ENCODE assay signal across 8 cellular contexts in genomic region chr2:233061007-233061590, GRCh38. TPM values are rescaled to one million over a fixed set of nuclear protein-coding genes. Genes with fewer than 3 reads are reported as not detected.
DNase-seq lines count a peak whose midpoint lies in the region; ATAC-seq and TF ChIP-seq lines count a peak whose summit lies in the region.

No MANE protein-coding gene starts in this region.

- no peaks in the 10 kb centered on the region for H3K79me2 ChIP-seq in mammary epithelial cell (ENCODE audit: insufficient read depth, low read length)

- no peak for TF ChIP-seq EP300 in upper lobe of left lung (IDR thresholded peaks at IDR 0.05)

- no peak overlapping the region for H3K9ac ChIP-seq in mammary epithelial cell (ENCODE audit: insufficient read depth, low read length)

- peak in 1 of 2 donors; percentile 37 for DNase-seq in breast epithelium (ENCODE audit: low spot score in 2 of 2)
- DNase-seq in mammary epithelial cell, result no peak
- peak; percentile 63 for DNase-seq in NAMALWA (ENCODE audit: low spot score)
- DNase-seq in islet precursor cell, result peak; percentile 37
- DNase-seq in upper lobe of left lung, result no peak
- no peak for DNase-seq in HUDEP-2 (lab: John Stamatoyannopoulos, UW; ENCODE audit: unreplicated experiment in 76 of 76)
- DNase-seq in NCI-H2081 (lab: John Stamatoyannopoulos, UW), result no peak

- 79% methylated on average over 10 of the region's 10 CpGs for WGBS in mammary epithelial cell (ENCODE audit: low coverage, missing lambda C conversion rate)
- 32 to 35% methylated on average over 7 to 10 of the region's 10 CpGs for WGBS in upper lobe of left lung, 2 donors

- intact Hi-C loops in breast epithelium (cut with DNase I; ENCODE audit: low total_unique reads), result no loop called here
- intact Hi-C loops in mammary epithelial cell (cut with micrococcal nuclease), result no loop called here

- no peaks in the 10 kb centered on the region for H4K20me1 ChIP-seq in mammary epithelial cell (ENCODE audit: insufficient read depth, low read length)

- H3K4me1 ChIP-seq in breast epithelium (no peaks in the 10 kb centered on the region), mammary epithelial cell (ENCODE audit: insufficient read depth, low read length) (no peaks in the 10 kb centered on the region), upper lobe of left lung (peaks cover 53 to 67% (median 55%) of the 10 kb centered on the region in 4 donors)

- no peak overlapping the region for H3K4me2 ChIP-seq in mammary epithelial cell (ENCODE audit: insufficient read depth, low read depth, low read length)

- in situ Hi-C loops in mammary epithelial cell (cut with MboI; ENCODE audit: low sequenced_read_pairs in 2 of 2), result no loop called here

- H3K36me3 ChIP-seq in breast epithelium, result no peaks in the 10 kb centered on the region
- H3K36me3 ChIP-seq in mammary epithelial cell (ENCODE audit: insufficient read depth, low read length), result no peaks in the 10 kb centered on the region
- H3K36me3 ChIP-seq in upper lobe of left lung, result no peaks in the 10 kb centered on the region

- no peak overlapping the region for H2AFZ ChIP-seq in mammary epithelial cell (ENCODE audit: low read depth, low read length)

- H3K27ac ChIP-seq in breast epithelium, result peak overlapping the region in 1 of 2 donors; percentile 85
- H3K27ac ChIP-seq in mammary epithelial cell (ENCODE audit: insufficient read depth, low read depth, low read length), result no peak overlapping the region
- peak overlapping the region; percentile 87 to 94 (median 90) for H3K27ac ChIP-seq in upper lobe of left lung

- H3K27me3 ChIP-seq in breast epithelium (no peaks in the 10 kb centered on the region), mammary epithelial cell (ENCODE audit: insufficient read depth, low read length) (no peaks in the 10 kb centered on the region), upper lobe of left lung (no peaks in the 10 kb centered on the region)

- TF ChIP-seq CTCF in breast epithelium (IDR thresholded peaks at IDR 0.05), result no peak
- TF ChIP-seq CTCF in mammary epithelial cell (conservative IDR thresholded peaks at IDR 0.05 in 1 of 2, IDR thresholded peaks at IDR 0.05 in 1 of 2; ENCODE audit: extremely low read depth in 1 of 2, insufficient read depth in 1 of 2, low read depth in 1 of 2, low read length in 2 of 2), result no peak
- TF ChIP-seq CTCF in upper lobe of left lung (IDR thresholded peaks at IDR 0.05), result no peak

- peak in 1 of 2 donors; percentile 16 for ATAC-seq in upper lobe of left lung (ENCODE audit: low FRiP score in 2 of 2)
- ATAC-seq in HG03135 (IDR thresholded peaks at IDR 0.05; ENCODE audit: unreplicated experiment), result no peak

- CTCF ChIA-PET in mammary epithelial cell (lab: Charles Lee; ENCODE audit: low non-redundant PET), result no interaction called here

- no peak for TF ChIP-seq POLR2A in breast epithelium (IDR thresholded peaks at IDR 0.05)
- TF ChIP-seq POLR2A in upper lobe of left lung (IDR thresholded peaks at IDR 0.05), result no peak

- BruUV-seq in mammary epithelial cell (replicated peaks; lab: Mats Ljungman, UMichigan), result no TSS peak

- dilution Hi-C loops in mammary epithelial cell (cut with HindIII; ENCODE audit: low sequenced_read_pairs), result loop anchor here (5.0 kb wide), 3 partner anchors 49 to 189 kb away; partner anchors contain the start of genes NGEF and SNORC

- H3K9me3 ChIP-seq in breast epithelium, result no peaks in the 10 kb centered on the region
- no peaks in the 10 kb centered on the region for H3K9me3 ChIP-seq in mammary epithelial cell (replicated peaks; ENCODE audit: insufficient read depth, low read length)
- no peaks in the 10 kb centered on the region for H3K9me3 ChIP-seq in upper lobe of left lung

- H3K4me3 ChIP-seq in breast epithelium, result peak overlapping the region; percentile 41 to 61 (median 46)
- no peak overlapping the region for H3K4me3 ChIP-seq in mammary epithelial cell (replicated peaks in 1 of 3; ENCODE audit: insufficient read depth in 1 of 3, low read depth in 2 of 3, low read length in 3 of 3)
- peak overlapping the region; percentile 32 to 61 (median 52) for H3K4me3 ChIP-seq in upper lobe of left lung

RNA-seq across cellular contexts. Expression of gene INPP5D, which starts 1.0 kb away (rescaled TPM):
- total RNA-seq in breast epithelium (10 to 100 TPM; 18.4 to 20.3 (median 20.0) TPM), mammary epithelial cell (10 to 100 TPM; 57.7 to 80.4 TPM), upper lobe of left lung (100 to 1,000 TPM in 1 of 6 donors, 10 to 100 TPM in 5; 17.6 to 243 (median 31.7) TPM)
- 27.5 TPM for polyA plus RNA-seq in mammary epithelial cell
- 144 TPM for polyA minus RNA-seq in mammary epithelial cell

RNA-seq across cellular contexts. Expression of gene NEU2, which starts 28.6 kb away (rescaled TPM):
- total RNA-seq in breast epithelium, result not detected
- total RNA-seq in mammary epithelial cell, result not detected
- not detected for polyA plus RNA-seq in mammary epithelial cell
- not detected for polyA minus RNA-seq in mammary epithelial cell
- not detected for total RNA-seq in upper lobe of left lung

RNA-seq across cellular contexts. Expression of gene NGEF, which starts 48.0 kb away (rescaled TPM):
- total RNA-seq in breast epithelium (1 to 10 TPM in 2 of 3 donors, not detected in 1; 1.6 to 6.3 TPM), mammary epithelial cell (1 to 10 TPM; 1.8 to 4.6 TPM), upper lobe of left lung (1 to 10 TPM in 2 of 6 donors, under 1 TPM in 3, not detected in 1; 0.29 to 6.3 (median 0.98) TPM)
- polyA plus RNA-seq in mammary epithelial cell, result 0.71 TPM
- polyA minus RNA-seq in mammary epithelial cell, result 0.16 TPM

Comparison
In these comparisons a context has a peak if more than half of its experiments do, and no peak if none do; other contexts are left out.
1. H3K4me3 ChIP-seq: peak in breast epithelium (3 of 3) and upper lobe of left lung (4 of 4); none in mammary epithelial cell (0 of 3).
2. DNase-seq: peak in NAMALWA (single experiment) and islet precursor cell (single experiment); none in mammary epithelial cell (single experiment), upper lobe of left lung (0 of 2), HUDEP-2 (0 of 76) and NCI-H2081 (0 of 2).